In the genomic region with DNA sequence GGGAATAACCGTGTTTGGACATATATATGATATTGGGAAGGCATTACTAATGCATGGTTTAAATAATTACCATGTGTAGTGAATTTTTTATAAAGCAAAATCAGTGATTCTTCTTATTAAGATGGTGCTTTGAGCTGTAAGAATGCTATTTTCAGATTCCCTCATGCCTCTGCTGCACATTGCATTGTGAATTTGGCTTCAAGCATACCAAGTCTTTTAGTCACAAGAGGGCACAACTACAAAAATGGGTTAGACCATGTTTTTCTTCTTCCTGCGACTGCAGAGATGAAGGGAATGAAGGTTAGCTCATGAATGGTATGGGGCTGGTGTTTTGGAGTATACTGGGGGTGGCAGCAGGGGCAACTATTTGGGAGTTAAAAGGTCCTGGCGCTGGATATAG, we compare ENCODE assay signal across 23 cellular contexts.
DNase-seq lines count a peak whose midpoint lies in the region; FAIRE-seq and TF ChIP-seq lines count a peak whose summit lies in the region.
"Had no signal": no experiment of that assay in that cellular context is flagged by ENCODE, and none has a peak within 500 bp of the region (broad histone marks: within the 10 kb centered on the region; RNA-seq: fewer than 3 reads in every experiment).

No MANE protein-coding gene starts in this region.

- H3K79me2 ChIP-seq in smooth muscle cell (ENCODE audit: low read depth) = no peaks in the 10 kb centered on the region

- no peak for FAIRE-seq in kidney (lab: Jason Lieb, UNC)

- H3K36me3 ChIP-seq in A673 (ENCODE audit: insufficient read depth, low read length, poor library complexity, severe bottlenecking) (no peaks in the 10 kb centered on the region), kidney (ENCODE audit: control insufficient read depth in 1 of 2, insufficient read depth in 2 of 2, low read length in 2 of 2) (no peaks in the 10 kb centered on the region), smooth muscle cell (ENCODE audit: low read depth) (no peaks in the 10 kb centered on the region)
- H3K36me3 ChIP-seq: neural progenitor cell, tibial nerve had no signal

- POLR2A ChIA-PET in A673 (lab: Charles Lee; ENCODE audit: low non-redundant PET) = no interaction called here

- DNase-seq in AG20443 (ENCODE audit: low spot score) (peak; percentile 58), HS-5 (ENCODE audit: low read depth) (peak; percentile 24), astrocyte of the hippocampus (ENCODE audit: low read depth, low spot score) (peak; percentile 75), fibroblast of the aortic adventitia (ENCODE audit: low read depth) (peak; percentile 39), NCI-H748 (lab: John Stamatoyannopoulos, UW; ENCODE audit: unreplicated experiment) (no peak), A673 (ENCODE audit: low spot score) (no peak), kidney (no peak), smooth muscle cell (lab: John Stamatoyannopoulos, UW; ENCODE audit: unreplicated experiment) (no peak)
- DNase-seq: activated CD4-positive, alpha-beta T cell treated with anti-CD3 and anti-CD28 coated beads for 36 hours; activated naive CD4-positive, alpha-beta T cell treated with Interleukin-2 at 50 U/mL for 16 hours; activated T-cell treated with anti-CD3 and anti-CD28 coated beads, Interleukin-2, amount 50 U/mL, for 4 hours; amygdala; Karpas-422; NCI-H1048; NCI-H187; NCI-H2171 treated with DMSO at 0.1 percent for 48 hours; NCI-H526; RPMI8226; stimulated activated CD4-positive, alpha-beta T cell treated with anti-CD3 and anti-CD28 coated beads, Interleukin-15, amount 100 ng/mL, for 24 hours; stimulated activated naive CD8-positive, alpha-beta T cell treated with anti-CD3 and anti-CD28 coated beads, Interleukin-15, Interleukin-2, amounts not matched to agents 100 U/mL and 50 U/mL, for 24 hours; T-helper 17 cell had no signal

- H3K9ac ChIP-seq in kidney (ENCODE audit: low read length in 2 of 2) (no peak overlapping the region), smooth muscle cell (ENCODE audit: low read depth) (no peak overlapping the region)
- H3K9ac ChIP-seq: neural progenitor cell had no signal

- H3K27ac ChIP-seq in A673 (ENCODE audit: low read depth, low read length, poor library complexity, severe bottlenecking) (no peak overlapping the region), kidney (ENCODE audit: low read depth in 2 of 2, low read length in 2 of 2) (no peak overlapping the region), smooth muscle cell (ENCODE audit: low read depth) (no peak overlapping the region)
- H3K27ac ChIP-seq: neural progenitor cell, tibial nerve had no signal

- H3K4me1 ChIP-seq in A673 (ENCODE audit: insufficient read depth, low read length, poor library complexity, severe bottlenecking) (no peaks in the 10 kb centered on the region), kidney (ENCODE audit: control insufficient read depth in 1 of 2, insufficient read depth in 1 of 2, low read depth in 1 of 2, low read length in 2 of 2) (no peaks in the 10 kb centered on the region), smooth muscle cell (ENCODE audit: low read depth) (no peaks in the 10 kb centered on the region)
- H3K4me1 ChIP-seq: neural progenitor cell, tibial nerve had no signal

- H3K4me3 ChIP-seq in fibroblast of the aortic adventitia (ENCODE audit: low read depth, low read length) (no peak overlapping the region), A673 (ENCODE audit: low read depth, low read length, poor library complexity, severe bottlenecking) (no peak overlapping the region), kidney (ENCODE audit: low read length in 2 of 2) (no peak overlapping the region), smooth muscle cell (no peak overlapping the region)
- H3K4me3 ChIP-seq: neural progenitor cell, tibial nerve had no signal

- no peaks in the 10 kb centered on the region for H3K27me3 ChIP-seq in A673 (replicated peaks; ENCODE audit: insufficient read depth, low read depth, low read length, poor library complexity)
- H3K27me3 ChIP-seq in smooth muscle cell (ENCODE audit: low read depth) = no peaks in the 10 kb centered on the region
- H3K27me3 ChIP-seq: neural progenitor cell, tibial nerve had no signal

- 85% methylated on average over 3 of the region's 3 CpGs for WGBS in smooth muscle cell (ENCODE audit: low lambda C conversion rate)

- no peaks in the 10 kb centered on the region for H4K20me1 ChIP-seq in smooth muscle cell (ENCODE audit: low read depth)

- no peaks in the 10 kb centered on the region for H3K9me3 ChIP-seq in A673 (ENCODE audit: low read depth, low read length, poor library complexity, severe bottlenecking)
- no peaks in the 10 kb centered on the region for H3K9me3 ChIP-seq in kidney (ENCODE audit: control insufficient read depth in 1 of 2, low read length in 2 of 2)
- H3K9me3 ChIP-seq in smooth muscle cell (replicated peaks; ENCODE audit: low read depth) = no peaks in the 10 kb centered on the region
- H3K9me3 ChIP-seq: tibial nerve had no signal

- H2AFZ ChIP-seq in smooth muscle cell (ENCODE audit: low read depth) = no peak overlapping the region
- H2AFZ ChIP-seq: neural progenitor cell had no signal

- CTCF ChIA-PET in A673 (lab: Charles Lee) = no interaction called here

- intact Hi-C loops in A673 (cut with micrococcal nuclease; ENCODE audit: unreplicated experiment) (no loop called here), kidney (cut with DNase I) (no loop called here)

- no peak for TF ChIP-seq CTCF in fibroblast of the aortic adventitia (IDR thresholded peaks at IDR 0.05; ENCODE audit: insufficient read depth, low read length)
- TF ChIP-seq CTCF in A673 (conservative IDR thresholded peaks at IDR 0.05; ENCODE audit: low read depth, low read length) = no peak
- TF ChIP-seq CTCF in kidney (IDR thresholded peaks at IDR 0.05; ENCODE audit: borderline replicate concordance, extremely low read depth, insufficient read depth) = no peak
- no peak for TF ChIP-seq CTCF in smooth muscle cell (IDR thresholded peaks at IDR 0.05; ENCODE audit: borderline replicate concordance, insufficient read depth, poor library complexity, severe bottlenecking)

- no TSS peak for BruUV-seq in A673 (replicated peaks; lab: Mats Ljungman, UMichigan)

- no peaks in the 10 kb centered on the region for H3F3A ChIP-seq in smooth muscle cell (ENCODE audit: low read depth)

- no peak overlapping the region for H3K4me2 ChIP-seq in smooth muscle cell
- H3K4me2 ChIP-seq: neural progenitor cell had no signal

Comparison
In these comparisons a context has a peak if more than half of its experiments do, and no peak if none do; other contexts are left out.
1. DNase-seq: peak in AG20443 (single experiment), HS-5 (single experiment), astrocyte of the hippocampus (single experiment) and fibroblast of the aortic adventitia (single experiment); none in NCI-H748 (single experiment), A673 (single experiment), kidney (single experiment) and smooth muscle cell (single experiment).